Comparison of ENCODE assay signal across 28 cellular contexts in the genomic region with DNA sequence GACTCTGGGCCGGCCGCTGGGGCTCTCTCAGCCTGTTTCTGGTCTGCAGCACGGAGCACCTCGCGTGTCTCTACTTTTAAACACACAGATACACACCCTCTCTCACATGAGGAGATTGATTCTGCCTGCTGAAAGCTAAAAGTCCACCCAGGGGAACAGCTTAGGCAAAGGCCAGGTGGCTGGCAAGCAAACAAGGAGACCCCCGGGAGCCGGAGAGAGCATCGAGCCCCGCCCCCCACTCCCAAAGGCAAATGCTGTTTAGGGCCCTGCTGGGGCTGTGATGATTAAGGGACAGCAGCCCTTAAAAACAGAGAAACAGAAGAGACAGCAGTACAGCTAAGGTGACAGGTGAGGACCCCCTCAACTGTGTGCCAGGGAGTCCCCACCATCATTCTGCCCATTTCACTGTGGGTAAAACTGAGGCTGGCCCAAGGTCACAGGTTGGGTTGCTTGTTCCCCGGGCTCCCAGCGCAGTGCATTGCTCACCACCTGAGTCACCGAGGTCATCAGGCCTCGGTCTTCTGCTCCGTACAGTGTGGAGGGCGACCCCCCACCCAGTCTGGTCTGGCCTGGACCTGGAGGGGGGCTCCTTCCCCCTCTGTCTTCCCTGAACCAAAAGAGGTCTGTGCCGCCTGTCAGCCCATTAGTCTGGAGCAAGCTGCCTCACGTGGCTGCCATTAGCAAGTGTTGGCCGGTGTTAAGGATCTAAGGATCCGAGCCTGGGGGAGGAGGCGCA. TPM values are rescaled to one million over a fixed set of nuclear protein-coding genes. Genes with fewer than 3 reads are reported as not detected.
DNase-seq lines count a peak whose midpoint lies in the region; ATAC-seq, FAIRE-seq and TF ChIP-seq lines count a peak whose summit lies in the region.
"Had no signal": no experiment of that assay in that cellular context is flagged by ENCODE, and none has a peak within 500 bp of the region (broad histone marks: within the 10 kb centered on the region; RNA-seq: fewer than 3 reads in every experiment).

No MANE protein-coding gene starts in this region.

- peaks cover 0 to 15% (median 4%) of the 10 kb centered on the region in 11 experiments; a peak in 9 of 22 replicates for H3K36me3 ChIP-seq in BLaER1 treated with 17β-estradiol and CSF1 and Interleukin-3, amounts not matched to agents 10 nM and 100 nM
- H3K36me3 ChIP-seq in HEK293 (ENCODE audit: control insufficient read depth in 2 of 2, insufficient read depth in 1 of 2, low read length in 2 of 2) (peaks cover 0 to 3% of the 10 kb centered on the region in 2 experiments; a peak in 1 of 3 replicates), kidney (ENCODE audit: control insufficient read depth in 1 of 2, insufficient read depth in 2 of 2, low read length in 2 of 2) (no peaks in the 10 kb centered on the region)

- TF ChIP-seq CTCF in HEK293 (tag by site-specific recombination; IDR thresholded peaks at IDR 0.05) (no peak), WTC11 (IDR thresholded peaks at IDR 0.05) (no peak), kidney (IDR thresholded peaks at IDR 0.05; ENCODE audit: borderline replicate concordance, extremely low read depth, insufficient read depth) (no peak)

- POLR2A ChIA-PET in HEK293 (lab: Yijun Ruan, JAX) (no interaction called here), WTC11 (lab: Charles Lee) (no interaction called here)

- H3K9me3 ChIP-seq in BLaER1 treated with 17β-estradiol and CSF1 and Interleukin-3, amounts not matched to agents 10 nM and 100 nM (replicated peaks in 1 of 11) = no peaks in the 10 kb centered on the region
- H3K9me3 ChIP-seq in HEK293 (ENCODE audit: control insufficient read depth, insufficient read depth, low read depth, low read length) = no peaks in the 10 kb centered on the region
- no peaks in the 10 kb centered on the region for H3K9me3 ChIP-seq in kidney (ENCODE audit: control insufficient read depth in 1 of 2, low read length in 2 of 2)
- H3K9me3 ChIP-seq: psoas muscle, tibial artery had no signal

- no peak overlapping the region for H3K4me3 Mint-ChIP-seq in WTC11
- H3K4me3 Mint-ChIP-seq: activated CD4-positive, alpha-beta memory T cell treated with anti-CD3 and anti-CD28 coated beads for 36 hours; activated naive CD4-positive, alpha-beta T cell treated with anti-CD3 and anti-CD28 coated beads for 36 hours; CD8-positive, alpha-beta T cell; H9; mesothelial cell of epicardium; nephron; T-helper 2 cell treated with Interferon-gamma antibody and Interleukin-4, amounts not matched to agents 5 μg/mL and 100 μg/mL, for 36 hours had no signal

- no peak overlapping the region for H3K4me3 ChIP-seq in BLaER1 treated with 17β-estradiol and CSF1 and Interleukin-3, amounts not matched to agents 10 nM and 100 nM
- no peak overlapping the region for H3K4me3 ChIP-seq in HEK293 (ENCODE audit: low read depth, low read length)
- H3K4me3 ChIP-seq in kidney (ENCODE audit: low read length in 2 of 2) = no peak overlapping the region
- H3K4me3 ChIP-seq: psoas muscle, SK-N-MC, smooth muscle cell, tibial artery had no signal

- peak overlapping the region in 6 of 11 experiments; percentile 7 to 37 (median 26); a peak in 8 of 22 replicates for H3K4me2 ChIP-seq in BLaER1 treated with 17β-estradiol and CSF1 and Interleukin-3, amounts not matched to agents 10 nM and 100 nM
- H3K4me2 ChIP-seq: smooth muscle cell had no signal

- H3K4me1 Mint-ChIP-seq in WTC11 = no peaks in the 10 kb centered on the region
- H3K4me1 Mint-ChIP-seq: nephron had no signal

- CTCF ChIA-PET in HEK293 (lab: Yijun Ruan, JAX) (interaction anchor here (0.6 to 1.4 kb wide), 5 partner anchors 9 to 469 kb away, joined by 3 to 9 read pairs (median 3); no protein-coding TSS in a partner anchor), WTC11 (lab: Charles Lee) (interaction anchor here (0.5 to 1.6 kb wide), 8 partner anchors 9 to 561 kb away, joined by 3 to 7 read pairs (median 4); no protein-coding TSS in a partner anchor)

- DNase-seq in WTC11 (ENCODE audit: low spot score) = no peak
- DNase-seq in kidney = peak; percentile 68
- DNase-seq in activated T-cell treated with anti-CD3 and anti-CD28 coated beads for 4 hours = no peak
- DNase-seq in CD1c-positive myeloid dendritic cell (ENCODE audit: extremely low spot score) = no peak
- DNase-seq: activated T-cell treated with anti-CD3 and anti-CD28 coated beads, Interleukin-2, amount 50 U/mL, for 1 hour; CD8-positive, alpha-beta T cell; central memory CD4-positive, alpha-beta T cell; NCI-H1694; NK-92 treated with Interleukin-12 subunit alpha and Interleukin-12 subunit beta, amount 100 ng/mL, for 24 hours; stimulated activated CD4-positive, alpha-beta T cell treated with anti-CD3 and anti-CD28 coated beads, Interleukin-2, amount 100 ng/mL, for 48 hours had no signal

- ATAC-seq in WTC11 = no peak
- ATAC-seq in HG03108 (IDR thresholded peaks at IDR 0.05; ENCODE audit: unreplicated experiment) = no peak
- no peak for ATAC-seq in HG02938 (IDR thresholded peaks at IDR 0.05; ENCODE audit: unreplicated experiment)
- ATAC-seq: CD8-positive, alpha-beta T cell; stimulated activated naive CD8-positive, alpha-beta T cell treated with anti-CD3 and anti-CD28 coated beads, Interleukin-15, Interleukin-2, amounts not matched to agents 100 U/mL and 50 U/mL, for 24 hours had no signal

- H3K27ac Mint-ChIP-seq in WTC11 = no peak overlapping the region
- H3K27ac Mint-ChIP-seq: activated CD4-positive, alpha-beta memory T cell treated with anti-CD3 and anti-CD28 coated beads for 36 hours; activated naive CD4-positive, alpha-beta T cell treated with anti-CD3 and anti-CD28 coated beads for 36 hours; CD8-positive, alpha-beta T cell; H9; mesothelial cell of epicardium; nephron; T-helper 2 cell treated with Interferon-gamma antibody and Interleukin-4, amounts not matched to agents 5 μg/mL and 100 μg/mL, for 36 hours had no signal

- H3K27me3 ChIP-seq in BLaER1 treated with 17β-estradiol and CSF1 and Interleukin-3, amounts not matched to agents 10 nM and 100 nM = peaks cover 17 to 41% (median 35%) of the 10 kb centered on the region in 11 experiments

- H3K27ac ChIP-seq in BLaER1 treated with 17β-estradiol and CSF1 and Interleukin-3, amounts not matched to agents 10 nM and 100 nM = no peak overlapping the region
- no peak overlapping the region for H3K27ac ChIP-seq in HEK293 (ENCODE audit: extremely low read depth, low read depth, low read length)
- H3K27ac ChIP-seq in kidney (ENCODE audit: low read depth in 2 of 2, low read length in 2 of 2) = no peak overlapping the region
- H3K27ac ChIP-seq: psoas muscle, SK-N-MC, tibial artery had no signal

- no peaks in the 10 kb centered on the region for H3K36me3 Mint-ChIP-seq in WTC11
- H3K36me3 Mint-ChIP-seq: activated CD4-positive, alpha-beta memory T cell treated with anti-CD3 and anti-CD28 coated beads for 36 hours had no signal

- FAIRE-seq in kidney (lab: Jason Lieb, UNC) = no peak

- H4K20me1 ChIP-seq in BLaER1 treated with 17β-estradiol and CSF1 and Interleukin-3, amounts not matched to agents 10 nM and 100 nM = peaks cover 0 to 71% (median 7%) of the 10 kb centered on the region in 11 experiments; a peak in 10 of 22 replicates

- peak overlapping the region in 2 of 11 experiments; percentile 4 to 24; a peak in 2 of 22 replicates for H3K9ac ChIP-seq in BLaER1 treated with 17β-estradiol and CSF1 and Interleukin-3, amounts not matched to agents 10 nM and 100 nM
- H3K9ac ChIP-seq in kidney (ENCODE audit: low read length in 2 of 2) = no peak overlapping the region

- no peaks in the 10 kb centered on the region for H3K9me3 Mint-ChIP-seq in WTC11
- H3K9me3 Mint-ChIP-seq: activated CD4-positive, alpha-beta memory T cell treated with anti-CD3 and anti-CD28 coated beads for 36 hours; activated naive CD4-positive, alpha-beta T cell treated with anti-CD3 and anti-CD28 coated beads for 36 hours; CD8-positive, alpha-beta T cell; H9; mesothelial cell of epicardium; nephron; T-helper 2 cell treated with Interferon-gamma antibody and Interleukin-4, amounts not matched to agents 5 μg/mL and 100 μg/mL, for 36 hours had no signal

- intact Hi-C loops in kidney (cut with DNase I) = no loop called here

- H3K4me1 ChIP-seq in BLaER1 treated with 17β-estradiol and CSF1 and Interleukin-3, amounts not matched to agents 10 nM and 100 nM = peaks cover 0 to 11% (median 0%) of the 10 kb centered on the region in 10 experiments; a peak in 7 of 20 replicates
- H3K4me1 ChIP-seq in HEK293 (ENCODE audit: control insufficient read depth, insufficient read depth, low read length) (no peaks in the 10 kb centered on the region), kidney (ENCODE audit: control insufficient read depth in 1 of 2, insufficient read depth in 1 of 2, low read depth in 1 of 2, low read length in 2 of 2) (no peaks in the 10 kb centered on the region)
- H3K4me1 ChIP-seq: psoas muscle, tibial artery had no signal

- H3K27me3 Mint-ChIP-seq in WTC11 (ENCODE audit: low read depth) = peaks cover 13% of the 10 kb centered on the region

TF ChIP-seq in HEK293, 187 proteins besides CTCF, POLR2A, EP300 and RAD21 (continues in another document):
- TF ChIP-seq IKZF3 (tag by site-specific recombination; IDR thresholded peaks at IDR 0.05) = no peak

TF ChIP-seq in WTC11, 78 proteins besides CTCF, POLR2A, EP300 and RAD21:
- peak; percentile 97; the same call in 1 of the 2 replicates for TF ChIP-seq ESRRA (CRISPR knock-in tag; IDR thresholded peaks at IDR 0.05; ENCODE audit: borderline replicate concordance)
- TF ChIP-seq, protein P1, sequence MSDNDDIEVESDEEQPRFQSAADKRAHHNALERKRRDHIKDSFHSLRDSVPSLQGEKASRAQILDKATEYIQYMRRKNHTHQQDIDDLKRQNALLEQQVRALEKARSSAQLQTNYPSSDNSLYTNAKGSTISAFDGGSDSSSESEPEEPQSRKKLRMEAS (CRISPR knock-in tag; IDR thresholded peaks at IDR 0.05) = 0 out of 2 replicates have a peak, but pooled peaks have one; percentile 20
- TF ChIP-seq, protein P2, sequence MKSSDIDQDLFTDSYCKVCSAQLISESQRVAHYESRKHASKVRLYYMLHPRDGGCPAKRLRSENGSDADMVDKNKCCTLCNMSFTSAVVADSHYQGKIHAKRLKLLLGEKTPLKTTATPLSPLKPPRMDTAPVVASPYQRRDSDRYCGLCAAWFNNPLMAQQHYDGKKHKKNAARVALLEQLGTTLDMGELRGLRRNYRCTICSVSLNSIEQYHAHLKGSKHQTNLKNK (CRISPR knock-in tag; IDR thresholded peaks at IDR 0.05) = no peak
- peak; percentile 92 for TF ChIP-seq GTF2I (CRISPR knock-in tag; conservative IDR thresholded peaks at IDR 0.05)

RNA-seq across cellular contexts. Expression of a gene that starts 6.9 kb away (rescaled TPM):
- 0.11 to 0.17 TPM in 2 of 3 replicates, not detected in the other for total RNA-seq in WTC11 (2021)
- total RNA-seq in kidney = 0.06 TPM
- not detected for polyA plus RNA-seq in kidney (ENCODE audit: insufficient read depth, low read depth, low replicate concordance)
- total RNA-seq: MCF 10A, mesothelial cell of epicardium, psoas muscle, RPMI7951, smooth muscle cell had no signal
- polyA plus RNA-seq: AG04450, smooth muscle cell had no signal

RNA-seq across cellular contexts. Expression of a gene that starts 40.1 kb away (rescaled TPM):
- total RNA-seq in WTC11 (2021) (13.4 to 17.3 TPM (median 17.2 TPM) in 3 replicates), kidney (21.3 TPM)
- polyA plus RNA-seq in kidney (ENCODE audit: insufficient read depth, low read depth, low replicate concordance) = 47.7 TPM

RNA-seq across cellular contexts. Expression of a gene that starts 40.5 kb away (rescaled TPM):
- total RNA-seq in WTC11 (2021) (119 to 140 TPM (median 131 TPM) in 3 replicates), kidney (78.7 TPM)
- 479 TPM for polyA plus RNA-seq in kidney (ENCODE audit: insufficient read depth, low read depth, low replicate concordance)
